ENCODE assay signal across 1 cellular context in genomic region chr2:102059151-102059550, GRCh38.
TF ChIP-seq lines count a peak whose summit lies in the region.

No MANE protein-coding gene starts in this region.

TF ChIP-seq in HepG2, 621 proteins besides CTCF, POLR2A, EP300 and RAD21 (continued from another document):
- TF ChIP-seq ZBTB10 (CRISPR knock-in tag; IDR thresholded peaks at IDR 0.05; ENCODE audit: borderline replicate concordance) = no peak
- TF ChIP-seq, protein P1, sequence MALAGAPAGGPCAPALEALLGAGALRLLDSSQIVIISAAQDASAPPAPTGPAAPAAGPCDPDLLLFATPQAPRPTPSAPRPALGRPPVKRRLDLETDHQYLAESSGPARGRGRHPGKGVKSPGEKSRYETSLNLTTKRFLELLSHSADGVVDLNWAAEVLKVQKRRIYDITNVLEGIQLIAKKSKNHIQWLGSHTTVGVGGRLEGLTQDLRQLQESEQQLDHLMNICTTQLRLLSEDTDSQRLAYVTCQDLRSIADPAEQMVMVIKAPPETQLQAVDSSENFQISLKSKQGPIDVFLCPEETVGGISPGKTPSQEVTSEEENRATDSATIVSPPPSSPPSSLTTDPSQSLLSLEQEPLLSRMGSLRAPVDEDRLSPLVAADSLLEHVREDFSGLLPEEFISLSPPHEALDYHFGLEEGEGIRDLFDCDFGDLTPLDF (CRISPR knock-in tag; IDR thresholded peaks at IDR 0.05) = no peak
- TF ChIP-seq ZNF331 (CRISPR knock-in tag; IDR thresholded peaks at IDR 0.05) = no peak
- TF ChIP-seq, protein P2, sequence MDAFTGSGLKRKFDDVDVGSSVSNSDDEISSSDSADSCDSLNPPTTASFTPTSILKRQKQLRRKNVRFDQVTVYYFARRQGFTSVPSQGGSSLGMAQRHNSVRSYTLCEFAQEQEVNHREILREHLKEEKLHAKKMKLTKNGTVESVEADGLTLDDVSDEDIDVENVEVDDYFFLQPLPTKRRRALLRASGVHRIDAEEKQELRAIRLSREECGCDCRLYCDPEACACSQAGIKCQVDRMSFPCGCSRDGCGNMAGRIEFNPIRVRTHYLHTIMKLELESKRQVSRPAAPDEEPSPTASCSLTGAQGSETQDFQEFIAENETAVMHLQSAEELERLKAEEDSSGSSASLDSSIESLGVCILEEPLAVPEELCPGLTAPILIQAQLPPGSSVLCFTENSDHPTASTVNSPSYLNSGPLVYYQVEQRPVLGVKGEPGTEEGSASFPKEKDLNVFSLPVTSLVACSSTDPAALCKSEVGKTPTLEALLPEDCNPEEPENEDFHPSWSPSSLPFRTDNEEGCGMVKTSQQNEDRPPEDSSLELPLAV (CRISPR knock-in tag; conservative IDR thresholded peaks at IDR 0.05; ENCODE audit: low read depth) = no peak
